19 cellular contexts compared by ENCODE assay signal in the genomic region with DNA sequence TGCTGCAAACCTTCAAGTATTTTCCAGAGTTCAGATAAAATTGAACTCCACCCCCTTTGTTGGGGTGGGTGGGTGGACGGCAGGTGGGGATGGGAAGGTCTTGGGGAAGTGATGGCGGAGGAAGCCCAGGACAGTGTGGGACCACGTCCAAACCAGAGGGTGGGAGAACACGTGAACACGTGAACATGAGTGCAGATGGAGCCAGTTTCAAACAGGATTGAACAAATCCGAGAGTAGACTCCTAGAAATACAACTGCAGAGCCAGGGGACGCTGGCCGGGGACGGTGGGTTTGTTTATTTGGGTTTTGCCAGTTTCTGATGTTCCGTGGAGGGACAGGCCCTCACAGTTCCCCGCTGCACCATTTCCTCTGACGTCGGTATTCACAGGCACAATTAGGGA. TPM values are rescaled to one million over a fixed set of nuclear protein-coding genes. Genes with fewer than 3 reads are reported as not detected.
DNase-seq lines count a peak whose midpoint lies in the region; ATAC-seq and TF ChIP-seq lines count a peak whose summit lies in the region.
"Had no signal": no experiment of that assay in that cellular context is flagged by ENCODE, and none has a peak within 500 bp of the region (broad histone marks: within the 10 kb centered on the region; RNA-seq: fewer than 3 reads in every experiment).

No MANE protein-coding gene starts in this region.

- ATAC-seq in CD4-positive, alpha-beta T cell (ENCODE audit: poor library complexity): no peak
- no peak for ATAC-seq in central memory CD8-positive, alpha-beta T cell (replicated peaks; ENCODE audit: extremely low read depth, poor library complexity, severe bottlenecking)
- no peak for ATAC-seq in effector memory CD8-positive, alpha-beta T cell (replicated peaks)
- ATAC-seq: GM12878, heart right ventricle, right lobe of liver had no signal

- POLR2A ChIA-PET in CD4-positive, alpha-beta T cell (lab: Charles Lee): interaction anchor here (1.4 to 2.4 kb wide), 4 partner anchors 32 to 161 kb away, joined by 4 to 19 read pairs (median 10); a partner anchor contains a TSS

- H2AFZ ChIP-seq in H9 (ENCODE audit: low read length): no peak overlapping the region

- no peak overlapping the region for H3K56ac ChIP-seq in H9 (ENCODE audit: insufficient read length, low read depth, low read length)

- peak overlapping the region; percentile 59; the same call in 1 of the 2 replicates for H3K14ac ChIP-seq in H9 (ENCODE audit: insufficient read depth, low read length)

- H3K27ac Mint-ChIP-seq in CD4-positive, alpha-beta T cell: peak overlapping the region; percentile 90
- H3K27ac Mint-ChIP-seq in H9 (peak overlapping the region in 2 of 3 experiments; percentile 78 to 87; a peak in 5 of 7 replicates), nephron progenitor cell (peak overlapping the region; percentile 78)
- H3K27ac Mint-ChIP-seq in central memory CD8-positive, alpha-beta T cell (ENCODE audit: low read depth): peak overlapping the region; percentile 90
- H3K27ac Mint-ChIP-seq in effector memory CD8-positive, alpha-beta T cell: peak overlapping the region in 1 of 2 donors; percentile 70
- H3K27ac Mint-ChIP-seq: activated B cell treated with CpG ODN at 0.5 μM for 24 hours had no signal

- no peak overlapping the region for H3K4me3 ChIP-seq in uterus
- H3K4me3 ChIP-seq: GM12878, heart right ventricle, right lobe of liver, SJCRH30 had no signal

- H2BK12ac ChIP-seq in H9 (ENCODE audit: insufficient read length, low read depth, low read length): no peak overlapping the region

- no peaks in the 10 kb centered on the region for H3K27me3 ChIP-seq in CD4-positive, alpha-beta T cell (ENCODE audit: control insufficient read depth, insufficient read depth, low read length)
- H3K27me3 ChIP-seq in H9 (ENCODE audit: insufficient read depth, low read length): no peaks in the 10 kb centered on the region
- H3K27me3 ChIP-seq in uterus: no peaks in the 10 kb centered on the region
- H3K27me3 ChIP-seq: right lobe of liver, SJCRH30 had no signal

- H3K23me2 ChIP-seq in H9 (ENCODE audit: insufficient read length, low read depth, low read length, poor library complexity, severe bottlenecking): no peaks in the 10 kb centered on the region

- no peak for DNase-seq in CD4-positive, alpha-beta T cell
- DNase-seq in H9: no peak
- DNase-seq in central memory CD8-positive, alpha-beta T cell (ENCODE audit: low spot score in 2 of 2): no peak
- DNase-seq in nephron progenitor cell: no peak
- no peak for DNase-seq in uterus
- no peak for DNase-seq in effector memory CD8-positive, alpha-beta T cell
- no peak for DNase-seq in COR-L47 (lab: John Stamatoyannopoulos, UW)
- DNase-seq: activated B cell treated with CpG ODN at 0.5 μM for 24 hours; effector CD4-positive, alpha-beta T cell; heart right ventricle; NCI-H69; right lobe of liver; SJCRH30 had no signal

- no peak overlapping the region for H3K9ac ChIP-seq in H9 (ENCODE audit: extremely low read depth, insufficient read length, low read length)

- CTCF ChIA-PET in CD4-positive, alpha-beta T cell (lab: Charles Lee): no interaction called here

- H3K4me1 ChIP-seq in H9 (ENCODE audit: insufficient read depth, low read length): peaks cover 6% of the 10 kb centered on the region; the same call in 1 of the 2 replicates
- no peaks in the 10 kb centered on the region for H3K4me1 ChIP-seq in uterus
- H3K4me1 ChIP-seq: heart right ventricle, right lobe of liver, SJCRH30 had no signal

- H4K91ac ChIP-seq in H9 (ENCODE audit: insufficient read length, low read depth, low read length): no peak overlapping the region

- H3K9me3 ChIP-seq in CD4-positive, alpha-beta T cell (ENCODE audit: control insufficient read depth, low read length): peaks cover 13% of the 10 kb centered on the region
- H3K9me3 ChIP-seq in H9 (ENCODE audit: control insufficient read depth, low read depth, low read length) (no peaks in the 10 kb centered on the region), uterus (peaks cover 0 to 5% of the 10 kb centered on the region in 2 donors)
- H3K9me3 ChIP-seq: right lobe of liver had no signal

- peak overlapping the region; percentile 20 for H3T11ph ChIP-seq in H9 (ENCODE audit: low read length)

- no peaks in the 10 kb centered on the region for H4K20me1 ChIP-seq in H9 (ENCODE audit: control insufficient read depth, insufficient read depth, insufficient read length)

- peaks cover 22% of the 10 kb centered on the region for H3K9me3 Mint-ChIP-seq in CD4-positive, alpha-beta T cell
- H3K9me3 Mint-ChIP-seq in H9 (peaks cover 10 to 20% of the 10 kb centered on the region in 2 experiments; a peak in 4 of 5 replicates), nephron progenitor cell (peaks cover 27% of the 10 kb centered on the region)
- peaks cover 21% of the 10 kb centered on the region for H3K9me3 Mint-ChIP-seq in central memory CD8-positive, alpha-beta T cell
- H3K9me3 Mint-ChIP-seq in effector memory CD8-positive, alpha-beta T cell: peaks cover 7 to 11% of the 10 kb centered on the region in 2 donors

- no peaks in the 10 kb centered on the region for H3K79me1 ChIP-seq in H9 (ENCODE audit: insufficient read depth, low read depth, low read length, poor library complexity, severe bottlenecking)

- TF ChIP-seq CTCF in CD4-positive, alpha-beta T cell (IDR thresholded peaks at IDR 0.05): no peak
- TF ChIP-seq CTCF in H9 (conservative IDR thresholded peaks at IDR 0.05): no peak
- TF ChIP-seq CTCF in nephron progenitor cell (IDR thresholded peaks at IDR 0.05): no peak
- no peak for TF ChIP-seq CTCF in uterus (IDR thresholded peaks at IDR 0.05)

- peak overlapping the region; percentile 3; the same call in 1 of the 2 replicates for H3K4ac ChIP-seq in H9 (ENCODE audit: low read depth, low read length)

- H3K4me2 ChIP-seq in H9 (ENCODE audit: insufficient read depth, insufficient read length, low read length): no peak overlapping the region

- H3K36me3 ChIP-seq in uterus: no peaks in the 10 kb centered on the region
- H3K36me3 ChIP-seq: heart right ventricle, right lobe of liver, SJCRH30 had no signal

- no peaks in the 10 kb centered on the region for H3K27me3 Mint-ChIP-seq in CD4-positive, alpha-beta T cell
- H3K27me3 Mint-ChIP-seq in H9 (ENCODE audit: low read depth) (peaks cover 3% of the 10 kb centered on the region), nephron progenitor cell (ENCODE audit: low read depth, poor library complexity) (peaks cover 7% of the 10 kb centered on the region)
- no peaks in the 10 kb centered on the region for H3K27me3 Mint-ChIP-seq in central memory CD8-positive, alpha-beta T cell
- H3K27me3 Mint-ChIP-seq in effector memory CD8-positive, alpha-beta T cell: peaks cover 0 to 14% of the 10 kb centered on the region in 2 donors

- H2BK5ac ChIP-seq in H9 (ENCODE audit: insufficient read length, low read length): no peak overlapping the region

- peaks cover 33% of the 10 kb centered on the region for H3K4me1 Mint-ChIP-seq in CD4-positive, alpha-beta T cell (ENCODE audit: low read depth)
- H3K4me1 Mint-ChIP-seq in H9: peaks cover 46 to 54% of the 10 kb centered on the region in 2 experiments
- H3K4me1 Mint-ChIP-seq in central memory CD8-positive, alpha-beta T cell: peaks cover 33% of the 10 kb centered on the region
- peaks cover 44% of the 10 kb centered on the region for H3K4me1 Mint-ChIP-seq in nephron progenitor cell
- peaks cover 21 to 25% of the 10 kb centered on the region in 2 donors for H3K4me1 Mint-ChIP-seq in effector memory CD8-positive, alpha-beta T cell (ENCODE audit: low read depth in 2 of 2)

- H3K18ac ChIP-seq in H9 (ENCODE audit: insufficient read length, low read depth, low read length): peak overlapping the region; percentile 89

- no peak overlapping the region for H3K27ac ChIP-seq in CD4-positive, alpha-beta T cell (ENCODE audit: low read depth, low read length)
- H3K27ac ChIP-seq in H9 (ENCODE audit: insufficient read length, low read depth, low read length): peak overlapping the region; percentile 7
- H3K27ac ChIP-seq in uterus: no peak overlapping the region
- H3K27ac ChIP-seq: right lobe of liver, SJCRH30 had no signal

- no peak for TF ChIP-seq POLR2A in uterus (IDR thresholded peaks at IDR 0.05)

- no peak overlapping the region for H2BK120ac ChIP-seq in H9 (ENCODE audit: low read depth, low read length, poor library complexity, severe bottlenecking)

- intact Hi-C loops in CD4-positive, alpha-beta T cell (cut with DNase I, micrococcal nuclease): loop anchor here (5.0 to 10.0 kb wide), 2 partner anchors 66 to 109 kb away; a partner anchor contains a TSS
- intact Hi-C loops in uterus (cut with DNase I; ENCODE audit: low total_unique reads): no loop called here

- peak overlapping the region; percentile 83 for H3K4me3 Mint-ChIP-seq in CD4-positive, alpha-beta T cell
- H3K4me3 Mint-ChIP-seq in H9 (no peak overlapping the region), nephron progenitor cell (no peak overlapping the region)
- peak overlapping the region; percentile 69 for H3K4me3 Mint-ChIP-seq in central memory CD8-positive, alpha-beta T cell
- H3K4me3 Mint-ChIP-seq in effector memory CD8-positive, alpha-beta T cell: peak overlapping the region in 1 of 2 donors; percentile 84

- H2AK5ac ChIP-seq in H9 (ENCODE audit: insufficient read length, low read length): no peak overlapping the region

- H3K23ac ChIP-seq in H9 (ENCODE audit: insufficient read length, low read depth, low read length): no peak overlapping the region

- H3K36me3 Mint-ChIP-seq in CD4-positive, alpha-beta T cell (ENCODE audit: low read depth): peaks cover 44% of the 10 kb centered on the region
- H3K36me3 Mint-ChIP-seq in H9 (ENCODE audit: insufficient read depth in 1 of 3, low read depth in 3 of 3) (peaks cover 0 to 19% (median 9%) of the 10 kb centered on the region in 3 experiments; a peak in 3 of 7 replicates), nephron progenitor cell (ENCODE audit: low read depth) (peaks cover 18% of the 10 kb centered on the region)
- H3K36me3 Mint-ChIP-seq in central memory CD8-positive, alpha-beta T cell (ENCODE audit: insufficient read depth): peaks cover 6% of the 10 kb centered on the region
- no peaks in the 10 kb centered on the region for H3K36me3 Mint-ChIP-seq in effector memory CD8-positive, alpha-beta T cell (ENCODE audit: insufficient read depth)

- no peak overlapping the region for H2BK15ac ChIP-seq in H9 (ENCODE audit: low read depth, low read length)

- WGBS in H9 (ENCODE audit: extremely low coverage, insufficient read length, low lambda C conversion rate): no CpG with 5 or more reads among the region's 13 CpGs

- H4K5ac ChIP-seq in H9 (ENCODE audit: insufficient read length, low read depth, low read length): no peak overlapping the region

- no peaks in the 10 kb centered on the region for H3K79me2 ChIP-seq in H9 (ENCODE audit: insufficient read depth, low read length)

- no peak overlapping the region for H4K8ac ChIP-seq in H9 (replicated peaks; ENCODE audit: insufficient read length, low read depth, low read length)

- H2BK20ac ChIP-seq in H9 (ENCODE audit: low read depth, low read length, poor library complexity, severe bottlenecking): no peak overlapping the region

RNA-seq across cellular contexts. Expression of a gene that starts 2.9 kb away (rescaled TPM):
- total RNA-seq in CD4-positive, alpha-beta T cell: not detected
- total RNA-seq in H9 (2021) (not detected in 2 replicates), uterus (not detected)
- total RNA-seq: activated B cell treated with CpG ODN at 0.5 μM for 24 hours; cardiac septum; fibroblast of lung; GM12878; heart right ventricle; OCI-LY7; omental fat pad; right lobe of liver; SJCRH30; T-helper 2 cell treated with Interferon-gamma antibody and Interleukin-4, amounts not matched to agents 100 ng/mL and 5 ng/mL, for 36 hours had no signal

RNA-seq across cellular contexts. Expression of a gene that starts 8.4 kb away (rescaled TPM):
- not detected for total RNA-seq in CD4-positive, alpha-beta T cell
- not detected in 2 replicates for total RNA-seq in H9 (2021)
- total RNA-seq in uterus: not detected
- total RNA-seq: activated B cell treated with CpG ODN at 0.5 μM for 24 hours; cardiac septum; fibroblast of lung; GM12878; heart right ventricle; omental fat pad; right lobe of liver; SJCRH30; T-helper 2 cell treated with Interferon-gamma antibody and Interleukin-4, amounts not matched to agents 100 ng/mL and 5 ng/mL, for 36 hours had no signal

RNA-seq across cellular contexts. Expression of a gene that starts 10.2 kb away (rescaled TPM):
- total RNA-seq in CD4-positive, alpha-beta T cell: not detected
- total RNA-seq in H9 (2021) (not detected in 2 replicates), uterus (not detected)
- total RNA-seq: activated B cell treated with CpG ODN at 0.5 μM for 24 hours; cardiac septum; fibroblast of lung; GM12878; heart right ventricle; OCI-LY7; omental fat pad; right lobe of liver; SJCRH30; T-helper 2 cell treated with Interferon-gamma antibody and Interleukin-4, amounts not matched to agents 100 ng/mL and 5 ng/mL, for 36 hours had no signal

RNA-seq across cellular contexts. Expression of a gene that starts 25.1 kb away (rescaled TPM):
- not detected for total RNA-seq in CD4-positive, alpha-beta T cell
- not detected in 2 replicates for total RNA-seq in H9 (2021)
- total RNA-seq in uterus: not detected
- total RNA-seq: activated B cell treated with CpG ODN at 0.5 μM for 24 hours; cardiac septum; fibroblast of lung; GM12878; heart right ventricle; OCI-LY7; omental fat pad; right lobe of liver; SJCRH30; T-helper 2 cell treated with Interferon-gamma antibody and Interleukin-4, amounts not matched to agents 100 ng/mL and 5 ng/mL, for 36 hours had no signal

RNA-seq across cellular contexts. Expression of a gene that starts 32.0 kb away (rescaled TPM):
- total RNA-seq in CD4-positive, alpha-beta T cell: not detected
- total RNA-seq in H9 (2021) (not detected in 2 replicates), uterus (not detected)
- total RNA-seq: activated B cell treated with CpG ODN at 0.5 μM for 24 hours; cardiac septum; fibroblast of lung; GM12878; heart right ventricle; OCI-LY7; omental fat pad; right lobe of liver; SJCRH30; T-helper 2 cell treated with Interferon-gamma antibody and Interleukin-4, amounts not matched to agents 100 ng/mL and 5 ng/mL, for 36 hours had no signal

Comparison
In these comparisons a context has a peak if more than half of its experiments do, and no peak if none do; other contexts are left out.
1. H3K4me3 Mint-ChIP-seq: peak in CD4-positive, alpha-beta T cell (single experiment) and central memory CD8-positive, alpha-beta T cell (single experiment); none in H9 (0 of 2) and nephron progenitor cell (single experiment).